Comparison of ENCODE assay signal across 8 cellular contexts in genomic region chr5:42949348-42950090, GRCh38.
DNase-seq lines count a peak whose midpoint lies in the region; ATAC-seq and TF ChIP-seq lines count a peak whose summit lies in the region.

No MANE protein-coding gene starts in this region.

- peak; percentile 82 for DNase-seq in AG10803 (ENCODE audit: low read depth)
- peak; percentile 57 for DNase-seq in SKM-1 (lab: John Stamatoyannopoulos, UW; ENCODE audit: unreplicated experiment)
- DNase-seq in heart right ventricle = peak; percentile 45 to 70
- peak; percentile 40 to 52 for DNase-seq in stimulated activated CD4-positive, alpha-beta T cell treated with anti-CD3 and anti-CD28 coated beads, Interleukin-15, amount 100 ng/mL, for 48 hours (ENCODE audit: low read depth in 2 of 2)
- no peak for DNase-seq in progenitor cell of endocrine pancreas (ENCODE audit: low spot score, unreplicated experiment)

- peak overlapping the region; percentile 56 for H3K27ac Mint-ChIP-seq in activated naive CD4-positive, alpha-beta T cell treated with anti-CD3 and anti-CD28 coated beads, Interleukin-2, amount 50 U/mL, for 24 hours
- no peak overlapping the region for H3K27ac Mint-ChIP-seq in progenitor cell of endocrine pancreas

- no peaks in the 10 kb centered on the region for H3K36me3 Mint-ChIP-seq in activated naive CD4-positive, alpha-beta T cell treated with anti-CD3 and anti-CD28 coated beads, Interleukin-2, amount 50 U/mL, for 24 hours
- H3K36me3 Mint-ChIP-seq in progenitor cell of endocrine pancreas (ENCODE audit: insufficient read depth) = no peaks in the 10 kb centered on the region

- 6 to 8% methylated on average over 33 of the region's 33 CpGs for WGBS in heart right ventricle, 2 donors

- H3K27ac ChIP-seq in heart right ventricle = peak overlapping the region; percentile 78 to 99 (median 94)

- peaks cover 0 to 58% (median 33%) of the 10 kb centered on the region in 9 donors for H3K4me1 ChIP-seq in heart right ventricle

- TF ChIP-seq CTCF in AG10803 (conservative IDR thresholded peaks at IDR 0.05; ENCODE audit: low read length) (peak; percentile 63), heart right ventricle (IDR thresholded peaks at IDR 0.05) (peak; percentile 3 to 47 (median 41)), progenitor cell of endocrine pancreas (IDR thresholded peaks at IDR 0.05; ENCODE audit: unreplicated experiment) (no peak)

- H3K4me3 ChIP-seq in AG10803 (ENCODE audit: low read length) (peak overlapping the region; percentile 68), heart right ventricle (peak overlapping the region in 9 of 10 donors; percentile 2 to 74 (median 60))

- H3K4me1 Mint-ChIP-seq in activated naive CD4-positive, alpha-beta T cell treated with anti-CD3 and anti-CD28 coated beads, Interleukin-2, amount 50 U/mL, for 24 hours = peaks cover 28% of the 10 kb centered on the region
- H3K4me1 Mint-ChIP-seq in progenitor cell of endocrine pancreas (ENCODE audit: low read depth) = no peaks in the 10 kb centered on the region

- peak; percentile 34 for TF ChIP-seq POLR2A in GM19193 (IDR thresholded peaks at IDR 0.05; ENCODE audit: extremely low read depth, insufficient read depth, insufficient read length)

- peaks cover 0 to 25% (median 9%) of the 10 kb centered on the region in 11 donors for H3K9me3 ChIP-seq in heart right ventricle

- intact Hi-C loops in heart right ventricle (cut with DNase I) = loop anchor here in 9 of 10 donors (1.0 to 10.0 kb wide), 7 partner anchors 37 to 117 kb away; partner anchors contain the start of gene ANXA2R (in 6 of the 9)

- H3K36me3 ChIP-seq in heart right ventricle = no peaks in the 10 kb centered on the region

- ATAC-seq in HG03280 (IDR thresholded peaks at IDR 0.05; ENCODE audit: unreplicated experiment) (peak; percentile 71), heart right ventricle (peak; percentile 55 to 72 (median 67))

- H3K27me3 Mint-ChIP-seq in activated naive CD4-positive, alpha-beta T cell treated with anti-CD3 and anti-CD28 coated beads, Interleukin-2, amount 50 U/mL, for 24 hours = no peaks in the 10 kb centered on the region
- peaks cover 8% of the 10 kb centered on the region for H3K27me3 Mint-ChIP-seq in progenitor cell of endocrine pancreas

- no peaks in the 10 kb centered on the region for H3K9me3 Mint-ChIP-seq in activated naive CD4-positive, alpha-beta T cell treated with anti-CD3 and anti-CD28 coated beads, Interleukin-2, amount 50 U/mL, for 24 hours
- H3K9me3 Mint-ChIP-seq in progenitor cell of endocrine pancreas (ENCODE audit: low read depth) = peaks cover 7% of the 10 kb centered on the region

- H3K27me3 ChIP-seq in heart right ventricle = peaks cover 11 to 100% (median 90%) of the 10 kb centered on the region in 7 donors

- H3K4me3 Mint-ChIP-seq in activated naive CD4-positive, alpha-beta T cell treated with anti-CD3 and anti-CD28 coated beads, Interleukin-2, amount 50 U/mL, for 24 hours = peak overlapping the region; percentile 96
- no peak overlapping the region for H3K4me3 Mint-ChIP-seq in progenitor cell of endocrine pancreas (ENCODE audit: low read depth)
